21 cellular contexts compared by ENCODE assay signal in genomic region chr10:131002031-131002861, GRCh38.
DNase-seq lines count a peak whose midpoint lies in the region; TF ChIP-seq lines count a peak whose summit lies in the region.
"Had no signal": no experiment of that assay in that cellular context is flagged by ENCODE, and none has a peak within 500 bp of the region (broad histone marks: within the 10 kb centered on the region; RNA-seq: fewer than 3 reads in every experiment).

No MANE protein-coding gene starts in this region.

- H3K36me3 Mint-ChIP-seq in activated CD4-positive, alpha-beta T cell treated with anti-CD3 and anti-CD28 coated beads, Interleukin-2, amount 10 ng/mL, durations not matched to agents 7 days and 5 days (ENCODE audit: low read depth), result no peaks in the 10 kb centered on the region
- H3K36me3 Mint-ChIP-seq in brain, result no peaks in the 10 kb centered on the region
- H3K36me3 Mint-ChIP-seq: activated naive CD4-positive, alpha-beta T cell treated with anti-CD3 and anti-CD28 coated beads, Interleukin-2, amount 50 U/mL, for 24 hours; natural killer cell treated with Interleukin-12 subunit alpha and Interleukin-12 subunit beta and Interleukin-15 and Interleukin-18, amount 100 ng/mL, for 72 hours had no signal

- intact Hi-C loops in lower leg skin (cut with DNase I; ENCODE audit: low total_unique reads) (no loop called here), breast epithelium (cut with DNase I; ENCODE audit: low total_unique reads) (no loop called here)

- CTCF ChIA-PET in activated CD4-positive, alpha-beta T cell treated with anti-CD3 and anti-CD28 coated beads, Interleukin-2, amount 10 ng/mL, durations not matched to agents 7 days and 5 days (lab: Charles Lee), result no interaction called here

- H3K27me3 Mint-ChIP-seq in activated CD4-positive, alpha-beta T cell treated with anti-CD3 and anti-CD28 coated beads, Interleukin-2, amount 10 ng/mL, durations not matched to agents 7 days and 5 days, result no peaks in the 10 kb centered on the region
- H3K27me3 Mint-ChIP-seq in brain, result peaks cover 17% of the 10 kb centered on the region
- H3K27me3 Mint-ChIP-seq: activated naive CD4-positive, alpha-beta T cell treated with anti-CD3 and anti-CD28 coated beads, Interleukin-2, amount 50 U/mL, for 24 hours had no signal

- peaks cover 0 to 20% of the 10 kb centered on the region in 2 donors for H3K27me3 ChIP-seq in breast epithelium

- no peaks in the 10 kb centered on the region for H3K36me3 ChIP-seq in breast epithelium

- no peak overlapping the region for H3K4me3 ChIP-seq in lower leg skin (ENCODE audit: low read depth, poor library complexity, severe bottlenecking)
- H3K4me3 ChIP-seq in breast epithelium, result no peak overlapping the region

- H3K9me3 ChIP-seq in breast epithelium, result no peaks in the 10 kb centered on the region

- H3K4me1 ChIP-seq in breast epithelium, result no peaks in the 10 kb centered on the region

- no peak overlapping the region for H3K27ac ChIP-seq in breast epithelium
- H3K27ac ChIP-seq: C4-2B, epithelial cell of prostate had no signal

- DNase-seq in activated CD4-positive, alpha-beta T cell treated with anti-CD3 and anti-CD28 coated beads, Interleukin-2, amount 10 ng/mL, durations not matched to agents 7 days and 5 days, result peak; percentile 1
- no peak for DNase-seq in activated CD4-positive, alpha-beta T cell treated with anti-CD3 and anti-CD28 coated beads, Interleukin-2, amount 50 U/mL, for 48 hours
- peak; percentile 5 to 64 for DNase-seq in lower leg skin (ENCODE audit: low spot score in 2 of 2)
- DNase-seq in superior temporal gyrus (ENCODE audit: extremely low spot score), result peak; percentile 35
- no peak for DNase-seq in breast epithelium (ENCODE audit: low spot score in 2 of 2)
- no peak for DNase-seq in NCI-H1930 (lab: John Stamatoyannopoulos, UW)
- DNase-seq in NCI-H345 treated with DMSO at 0.1 percent for 48 hours (lab: John Stamatoyannopoulos, UW; ENCODE audit: unreplicated experiment), result no peak
- DNase-seq: activated T-cell treated with anti-CD3 and anti-CD28 coated beads, Interleukin-2, amount 50 U/mL, for 4 hours; dermis blood vessel endothelial cell; DMS153; foreskin melanocyte; mammary epithelial cell; NCI-H187; NCI-H446 treated with DMSO at 0.1 percent for 48 hours; Right ventricle myocardium superior; T-helper 1 cell had no signal

- 37 to 44% methylated on average over 12 of the region's 12 CpGs for whole genome bisulfite sequencing in lower leg skin, 2 donors

- TF ChIP-seq CTCF in brain (conservative IDR thresholded peaks at IDR 0.05) (no peak), lower leg skin (IDR thresholded peaks at IDR 0.05) (no peak), breast epithelium (IDR thresholded peaks at IDR 0.05) (no peak)

- H3K4me3 Mint-ChIP-seq in activated CD4-positive, alpha-beta T cell treated with anti-CD3 and anti-CD28 coated beads, Interleukin-2, amount 10 ng/mL, durations not matched to agents 7 days and 5 days, result no peak overlapping the region
- H3K4me3 Mint-ChIP-seq in brain, result no peak overlapping the region
- H3K4me3 Mint-ChIP-seq: activated naive CD4-positive, alpha-beta T cell treated with anti-CD3 and anti-CD28 coated beads, Interleukin-2, amount 50 U/mL, for 24 hours; activated T-cell treated with anti-CD3 and anti-CD28 coated beads, Interleukin-2, amount 50 U/mL, for 4 hours; natural killer cell treated with Interleukin-12 subunit alpha and Interleukin-12 subunit beta and Interleukin-15 and Interleukin-18, amount 100 ng/mL, for 72 hours had no signal

- H3K9me3 Mint-ChIP-seq in activated CD4-positive, alpha-beta T cell treated with anti-CD3 and anti-CD28 coated beads, Interleukin-2, amount 10 ng/mL, durations not matched to agents 7 days and 5 days, result no peaks in the 10 kb centered on the region
- H3K9me3 Mint-ChIP-seq in brain, result peaks cover 0 to 42% (median 5%) of the 10 kb centered on the region in 5 experiments
- H3K9me3 Mint-ChIP-seq: activated naive CD4-positive, alpha-beta T cell treated with anti-CD3 and anti-CD28 coated beads, Interleukin-2, amount 50 U/mL, for 24 hours; activated T-cell treated with anti-CD3 and anti-CD28 coated beads, Interleukin-2, amount 50 U/mL, for 4 hours had no signal

- no peak for TF ChIP-seq POLR2A in lower leg skin (IDR thresholded peaks at IDR 0.05)
- TF ChIP-seq POLR2A in breast epithelium (IDR thresholded peaks at IDR 0.05), result no peak

- no peaks in the 10 kb centered on the region for H3K4me1 Mint-ChIP-seq in activated CD4-positive, alpha-beta T cell treated with anti-CD3 and anti-CD28 coated beads, Interleukin-2, amount 10 ng/mL, durations not matched to agents 7 days and 5 days
- peaks cover 28% of the 10 kb centered on the region for H3K4me1 Mint-ChIP-seq in brain
- H3K4me1 Mint-ChIP-seq: activated naive CD4-positive, alpha-beta T cell treated with anti-CD3 and anti-CD28 coated beads, Interleukin-2, amount 50 U/mL, for 24 hours had no signal

- H3K27ac Mint-ChIP-seq in activated CD4-positive, alpha-beta T cell treated with anti-CD3 and anti-CD28 coated beads, Interleukin-2, amount 10 ng/mL, durations not matched to agents 7 days and 5 days, result no peak overlapping the region
- H3K27ac Mint-ChIP-seq in brain, result peak overlapping the region in 3 of 5 experiments; percentile 69 to 85 (median 70)
- H3K27ac Mint-ChIP-seq: activated naive CD4-positive, alpha-beta T cell treated with anti-CD3 and anti-CD28 coated beads, Interleukin-2, amount 50 U/mL, for 24 hours; natural killer cell treated with Interleukin-12 subunit alpha and Interleukin-12 subunit beta and Interleukin-15 and Interleukin-18, amount 100 ng/mL, for 72 hours had no signal

- POLR2A ChIA-PET in activated CD4-positive, alpha-beta T cell treated with anti-CD3 and anti-CD28 coated beads, Interleukin-2, amount 10 ng/mL, durations not matched to agents 7 days and 5 days (lab: Charles Lee), result no interaction called here

Comparison
In these comparisons a context has a peak if more than half of its experiments do, and no peak if none do; other contexts are left out.
1. DNase-seq: peak in activated CD4-positive, alpha-beta T cell treated with anti-CD3 and anti-CD28 coated beads, Interleukin-2, amount 10 ng/mL, durations not matched to agents 7 days and 5 days (single experiment), lower leg skin (2 of 2) and superior temporal gyrus (single experiment); none in activated CD4-positive, alpha-beta T cell treated with anti-CD3 and anti-CD28 coated beads, Interleukin-2, amount 50 U/mL, for 48 hours (0 of 2), breast epithelium (0 of 2), NCI-H1930 (0 of 2) and NCI-H345 treated with DMSO at 0.1 percent for 48 hours (single experiment).